Comparison of ENCODE assay signal across 1 cellular context in the genomic region with DNA sequence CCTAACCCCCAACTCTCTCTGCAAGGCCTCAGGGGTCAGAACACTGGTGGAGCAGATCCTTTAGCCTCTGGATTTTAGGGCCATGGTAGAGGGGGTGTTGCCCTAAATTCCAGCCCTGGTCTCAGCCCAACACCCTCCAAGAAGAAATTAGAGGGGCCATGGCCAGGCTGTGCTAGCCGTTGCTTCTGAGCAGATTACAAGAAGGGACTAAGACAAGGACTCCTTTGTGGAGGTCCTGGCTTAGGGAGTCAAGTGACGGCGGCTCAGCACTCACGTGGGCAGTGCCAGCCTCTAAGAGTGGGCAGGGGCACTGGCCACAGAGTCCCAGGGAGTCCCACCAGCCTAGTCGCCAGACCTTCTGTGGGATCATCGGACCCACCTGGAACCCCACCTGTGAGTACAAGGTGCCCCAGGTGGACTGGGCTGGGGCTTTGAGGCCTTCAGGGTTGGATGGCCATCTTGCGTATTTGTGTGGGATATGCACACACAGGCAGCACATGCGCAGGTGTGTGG.
TF ChIP-seq lines count a peak whose summit lies in the region.

BEST1 (plus strand) TSS at position 317 of the 513 bp plus-strand sequence. CDS start 1,456 bp downstream, outside the sequence.

TF ChIP-seq in K562, 482 proteins besides CTCF, POLR2A, EP300 and RAD21 (continued from another document and continues in another):
- TF ChIP-seq ELK1 (CRISPR knock-in tag; IDR thresholded peaks at IDR 0.05) (no peak), ZKSCAN8 (CRISPR knock-in tag; IDR thresholded peaks at IDR 0.05) (no peak), TFAM (CRISPR knock-in tag; conservative IDR thresholded peaks at IDR 0.05) (no peak), CTCFL (IDR thresholded peaks at IDR 0.05; ENCODE audit: borderline replicate concordance, insufficient read depth, low read depth, low read length, poor library complexity, severe bottlenecking) (no peak), TCF7L2 (IDR thresholded peaks at IDR 0.05; ENCODE audit: low read depth, low read length) (no peak), MAX (CRISPR knock-in tag; IDR thresholded peaks at IDR 0.05) (0 out of 2 replicates have a peak, but pooled peaks have one; percentile 40), ZNF785 (CRISPR knock-in tag; IDR thresholded peaks at IDR 0.05) (no peak), POLR2G (IDR thresholded peaks at IDR 0.05; ENCODE audit: low read depth, low read length) (peak; percentile 81), ZNF717 (CRISPR knock-in tag; IDR thresholded peaks at IDR 0.05) (0 out of 2 replicates have a peak, but pooled peaks have one; percentile 39), NCOA4 (IDR thresholded peaks at IDR 0.05; ENCODE audit: partially characterized antibody) (no peak), MNT (conservative IDR thresholded peaks at IDR 0.05) (no peak), KDM1A (IDR thresholded peaks at IDR 0.05) (no peak), NFE2L1 (tag; IDR thresholded peaks at IDR 0.05; ENCODE audit: borderline replicate concordance, low read depth) (peak; percentile 26; the same call in 1 of the 2 replicates), ZNF79 (CRISPR knock-in tag; IDR thresholded peaks at IDR 0.05; ENCODE audit: low read depth) (0 out of 2 replicates have a peak, but pooled peaks have one; percentile 26), ZNF57 (CRISPR knock-in tag; IDR thresholded peaks at IDR 0.05) (no peak), TRIM24 (IDR thresholded peaks at IDR 0.05) (no peak), EP400 (IDR thresholded peaks at IDR 0.05) (no peak), HMG20B (CRISPR knock-in tag; IDR thresholded peaks at IDR 0.05) (no peak), HNRNPH1 (optimal IDR thresholded peaks at IDR 0.05; ENCODE audit: low read depth, low read length) (no peak), ZNF766 (CRISPR knock-in tag; conservative IDR thresholded peaks at IDR 0.05) (no peak; the same call in 1 of the 2 replicates), ZNF511 (CRISPR knock-in tag; IDR thresholded peaks at IDR 0.05) (no peak), MTF1 (CRISPR knock-in tag; IDR thresholded peaks at IDR 0.05; ENCODE audit: borderline replicate concordance) (peak; percentile 74; the same call in 1 of the 2 replicates), BRD9 (IDR thresholded peaks at IDR 0.05; ENCODE audit: low read depth, partially characterized antibody) (no peak), RREB1 (CRISPR knock-in tag; IDR thresholded peaks at IDR 0.05) (peak; percentile 83; the same call in 1 of the 2 replicates), ZNF449 (CRISPR knock-in tag; IDR thresholded peaks at IDR 0.05) (peak; percentile 16; the same call in 1 of the 2 replicates), ZEB2 (IDR thresholded peaks at IDR 0.05) (no peak), MAFF (IDR thresholded peaks at IDR 0.05; ENCODE audit: low read length) (no peak)
- TF ChIP-seq, protein P1, sequence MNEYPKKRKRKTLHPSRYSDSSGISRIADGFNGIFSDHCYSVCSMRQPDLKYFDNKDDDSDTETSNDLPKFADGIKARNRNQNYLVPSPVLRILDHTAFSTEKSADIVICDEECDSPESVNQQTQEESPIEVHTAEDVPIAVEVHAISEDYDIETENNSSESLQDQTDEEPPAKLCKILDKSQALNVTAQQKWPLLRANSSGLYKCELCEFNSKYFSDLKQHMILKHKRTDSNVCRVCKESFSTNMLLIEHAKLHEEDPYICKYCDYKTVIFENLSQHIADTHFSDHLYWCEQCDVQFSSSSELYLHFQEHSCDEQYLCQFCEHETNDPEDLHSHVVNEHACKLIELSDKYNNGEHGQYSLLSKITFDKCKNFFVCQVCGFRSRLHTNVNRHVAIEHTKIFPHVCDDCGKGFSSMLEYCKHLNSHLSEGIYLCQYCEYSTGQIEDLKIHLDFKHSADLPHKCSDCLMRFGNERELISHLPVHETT (CRISPR knock-in tag; conservative IDR thresholded peaks at IDR 0.05 in 1 of 2, IDR thresholded peaks at IDR 0.05 in 1 of 2) = no peak; a peak in 1 of 4 replicates
- TF ChIP-seq, protein P2, sequence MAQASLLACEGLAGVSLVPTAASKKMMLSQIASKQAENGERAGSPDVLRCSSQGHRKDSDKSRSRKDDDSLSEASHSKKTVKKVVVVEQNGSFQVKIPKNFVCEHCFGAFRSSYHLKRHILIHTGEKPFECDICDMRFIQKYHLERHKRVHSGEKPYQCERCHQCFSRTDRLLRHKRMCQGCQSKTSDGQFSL (CRISPR knock-in tag; IDR thresholded peaks at IDR 0.05) = no peak
- TF ChIP-seq, protein P2 (tag; IDR thresholded peaks at IDR 0.05) = peak in 1 of 2 experiments; percentile 86; a peak in 2 of 4 replicates
- TF ChIP-seq, protein P3, sequence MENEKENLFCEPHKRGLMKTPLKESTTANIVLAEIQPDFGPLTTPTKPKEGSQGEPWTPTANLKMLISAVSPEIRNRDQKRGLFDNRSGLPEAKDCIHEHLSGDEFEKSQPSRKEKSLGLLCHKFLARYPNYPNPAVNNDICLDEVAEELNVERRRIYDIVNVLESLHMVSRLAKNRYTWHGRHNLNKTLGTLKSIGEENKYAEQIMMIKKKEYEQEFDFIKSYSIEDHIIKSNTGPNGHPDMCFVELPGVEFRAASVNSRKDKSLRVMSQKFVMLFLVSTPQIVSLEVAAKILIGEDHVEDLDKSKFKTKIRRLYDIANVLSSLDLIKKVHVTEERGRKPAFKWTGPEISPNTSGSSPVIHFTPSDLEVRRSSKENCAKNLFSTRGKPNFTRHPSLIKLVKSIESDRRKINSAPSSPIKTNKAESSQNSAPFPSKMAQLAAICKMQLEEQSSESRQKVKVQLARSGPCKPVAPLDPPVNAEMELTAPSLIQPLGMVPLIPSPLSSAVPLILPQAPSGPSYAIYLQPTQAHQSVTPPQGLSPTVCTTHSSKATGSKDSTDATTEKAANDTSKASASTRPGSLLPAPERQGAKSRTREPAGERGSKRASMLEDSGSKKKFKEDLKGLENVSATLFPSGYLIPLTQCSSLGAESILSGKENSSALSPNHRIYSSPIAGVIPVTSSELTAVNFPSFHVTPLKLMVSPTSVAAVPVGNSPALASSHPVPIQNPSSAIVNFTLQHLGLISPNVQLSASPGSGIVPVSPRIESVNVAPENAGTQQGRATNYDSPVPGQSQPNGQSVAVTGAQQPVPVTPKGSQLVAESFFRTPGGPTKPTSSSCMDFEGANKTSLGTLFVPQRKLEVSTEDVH (IDR thresholded peaks at IDR 0.05; ENCODE audit: low read depth, partially characterized antibody) = no peak
- TF ChIP-seq, protein P4, sequence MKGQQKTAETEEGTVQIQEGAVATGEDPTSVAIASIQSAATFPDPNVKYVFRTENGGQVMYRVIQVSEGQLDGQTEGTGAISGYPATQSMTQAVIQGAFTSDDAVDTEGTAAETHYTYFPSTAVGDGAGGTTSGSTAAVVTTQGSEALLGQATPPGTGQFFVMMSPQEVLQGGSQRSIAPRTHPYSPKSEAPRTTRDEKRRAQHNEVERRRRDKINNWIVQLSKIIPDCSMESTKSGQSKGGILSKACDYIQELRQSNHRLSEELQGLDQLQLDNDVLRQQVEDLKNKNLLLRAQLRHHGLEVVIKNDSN (CRISPR knock-in tag; IDR thresholded peaks at IDR 0.05) = peak; percentile 33; the same call in 1 of the 2 replicates
- TF ChIP-seq, protein P5, sequence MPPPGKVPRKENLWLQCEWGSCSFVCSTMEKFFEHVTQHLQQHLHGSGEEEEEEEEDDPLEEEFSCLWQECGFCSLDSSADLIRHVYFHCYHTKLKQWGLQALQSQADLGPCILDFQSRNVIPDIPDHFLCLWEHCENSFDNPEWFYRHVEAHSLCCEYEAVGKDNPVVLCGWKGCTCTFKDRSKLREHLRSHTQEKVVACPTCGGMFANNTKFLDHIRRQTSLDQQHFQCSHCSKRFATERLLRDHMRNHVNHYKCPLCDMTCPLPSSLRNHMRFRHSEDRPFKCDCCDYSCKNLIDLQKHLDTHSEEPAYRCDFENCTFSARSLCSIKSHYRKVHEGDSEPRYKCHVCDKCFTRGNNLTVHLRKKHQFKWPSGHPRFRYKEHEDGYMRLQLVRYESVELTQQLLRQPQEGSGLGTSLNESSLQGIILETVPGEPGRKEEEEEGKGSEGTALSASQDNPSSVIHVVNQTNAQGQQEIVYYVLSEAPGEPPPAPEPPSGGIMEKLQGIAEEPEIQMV (tag; conservative IDR thresholded peaks at IDR 0.05; ENCODE audit: low read depth) = no peak
